Comparison of ENCODE assay signal across 23 cellular contexts in genomic region chr2:241658296-241658695, GRCh38.
"Had no signal": no experiment of that assay in that cellular context is flagged by ENCODE, and none has a peak within 500 bp of the region (broad histone marks: within the 10 kb centered on the region; RNA-seq: fewer than 3 reads in every experiment).

No MANE protein-coding gene starts in this region.

- H3K4me3 ChIP-seq: PC-9, Peyer's patch, SJSA1, SK-N-MC had no signal

- DNase-seq: KBM-7, MV-4-11, NCI-H1048, NCI-H1105, NCI-H1417, NCI-H1436 treated with DMSO at 0.1 percent for 48 hours, NCI-H1694, NCI-H1930, NCI-H2081, NCI-H2171, NCI-H226, NCI-H446, NCI-H510A, NCI-H524 treated with DMSO at 0.1 percent for 48 hours, NCI-H69, NCI-H774, OCI-M1, PC-9, Peyer's patch, Right ventricle myocardium superior, SIG-M5 had no signal

- H2AFZ ChIP-seq: PC-9 had no signal

- H3K27me3 ChIP-seq: Peyer's patch, SJSA1 had no signal

- H3K27ac ChIP-seq: PC-9, Peyer's patch, SJSA1, SK-N-MC had no signal

- H3K4me2 ChIP-seq: PC-9 had no signal

- H3K4me1 ChIP-seq: Peyer's patch, SJSA1 had no signal

- H3K9me3 ChIP-seq: Peyer's patch, SJSA1 had no signal
